ENCODE assay signal across 8 cellular contexts in the genomic region with DNA sequence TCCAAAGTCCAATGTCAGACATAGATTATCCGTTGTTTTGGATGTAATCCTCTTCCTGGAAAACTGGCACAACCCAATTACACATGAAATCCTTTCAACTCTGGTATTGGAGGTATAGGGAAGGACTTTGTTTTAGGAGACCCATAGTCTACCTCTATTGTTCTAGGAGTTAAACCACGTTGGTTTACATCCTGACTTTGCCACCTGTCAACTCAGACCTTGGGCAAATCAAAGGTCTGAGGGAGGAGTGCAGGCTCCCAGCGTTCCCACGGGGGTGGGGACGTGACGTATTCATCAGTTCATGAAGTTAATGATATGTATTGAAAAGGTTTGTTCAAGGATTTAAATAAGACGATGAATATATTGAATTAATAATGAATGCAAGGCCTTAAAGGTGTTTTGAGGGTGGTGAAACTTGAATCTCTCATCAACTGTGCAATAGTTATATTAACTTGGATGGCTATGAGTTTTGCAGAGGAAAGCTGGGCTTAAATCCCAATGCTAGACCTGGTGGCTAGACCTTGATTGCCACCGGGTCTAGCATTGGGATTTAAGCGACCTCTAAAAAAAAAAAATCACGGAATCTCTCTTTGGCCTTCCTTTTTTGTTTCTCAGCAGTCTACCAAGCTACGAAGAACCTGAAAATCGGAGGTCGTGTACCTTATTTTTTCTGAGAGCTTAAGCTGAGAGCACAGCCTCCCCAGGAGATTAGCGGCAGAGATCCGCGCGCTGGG. TPM values are rescaled to one million over a fixed set of nuclear protein-coding genes. Genes with fewer than 3 reads are reported as not detected.
DNase-seq lines count a peak whose midpoint lies in the region; ATAC-seq and TF ChIP-seq lines count a peak whose summit lies in the region.

No MANE protein-coding gene starts in this region.

- H3K9me3 ChIP-seq in cardiac muscle cell (ENCODE audit: low read depth) = no peaks in the 10 kb centered on the region
- no peaks in the 10 kb centered on the region for H3K9me3 ChIP-seq in testis

- H3K27ac Mint-ChIP-seq in activated T-helper 1 cell treated with anti-CD3 and anti-CD28 coated beads, Interleukin-12 subunit alpha, Interleukin-12 subunit beta, Interleukin-2, Interleukin-4 antibody, amounts not matched to agents 30 ng/mL and 10 ng/mL and 1 ng/mL, durations not matched to agents 14 hours and 24 hours and 36 hours = no peak overlapping the region

- 19 to 23% methylated on average over 17 of the region's 17 CpGs for WGBS in testis, 2 donors

- H3K4me1 Mint-ChIP-seq in activated T-helper 1 cell treated with anti-CD3 and anti-CD28 coated beads, Interleukin-12 subunit alpha, Interleukin-12 subunit beta, Interleukin-2, Interleukin-4 antibody, amounts not matched to agents 30 ng/mL and 10 ng/mL and 1 ng/mL, durations not matched to agents 14 hours and 24 hours and 36 hours (ENCODE audit: low read depth) = peaks cover 14% of the 10 kb centered on the region

- DNase-seq in cardiac muscle cell (ENCODE audit: low read depth in 1 of 2, low spot score in 1 of 2) = no peak
- DNase-seq in left ventricle myocardium superior = no peak
- DNase-seq in activated T-helper 1 cell treated with anti-CD3 and anti-CD28 coated beads, Interleukin-12 subunit alpha, Interleukin-12 subunit beta, Interleukin-2, Interleukin-4 antibody, amounts not matched to agents 30 ng/mL and 10 ng/mL and 1 ng/mL, durations not matched to agents 14 hours and 24 hours and 36 hours (ENCODE audit: low spot score) = no peak
- no peak for DNase-seq in kidney epithelial cell (ENCODE audit: low read depth)
- no peak for DNase-seq in testis
- DNase-seq in NCI-H1694 treated with DMSO at 0.1 percent for 48 hours (lab: John Stamatoyannopoulos, UW) = no peak
- no peak for DNase-seq in SIG-M5 (lab: John Stamatoyannopoulos, UW)
- DNase-seq in Ammon's horn (ENCODE audit: low spot score) = no peak

- ATAC-seq in left ventricle myocardium superior = no peak

- H3K27me3 Mint-ChIP-seq in activated T-helper 1 cell treated with anti-CD3 and anti-CD28 coated beads, Interleukin-12 subunit alpha, Interleukin-12 subunit beta, Interleukin-2, Interleukin-4 antibody, amounts not matched to agents 30 ng/mL and 10 ng/mL and 1 ng/mL, durations not matched to agents 14 hours and 24 hours and 36 hours (ENCODE audit: insufficient read depth) = peaks cover 3% of the 10 kb centered on the region

- TF ChIP-seq CTCF in cardiac muscle cell (IDR thresholded peaks at IDR 0.05; ENCODE audit: low read depth, low read length) (no peak), kidney epithelial cell (IDR thresholded peaks at IDR 0.05; ENCODE audit: insufficient read depth, low read length, poor library complexity, severe bottlenecking) (no peak), testis (IDR thresholded peaks at IDR 0.05) (no peak)

- TF ChIP-seq POLR2A in testis (IDR thresholded peaks at IDR 0.05) = no peak

- H3K36me3 Mint-ChIP-seq in activated T-helper 1 cell treated with anti-CD3 and anti-CD28 coated beads, Interleukin-12 subunit alpha, Interleukin-12 subunit beta, Interleukin-2, Interleukin-4 antibody, amounts not matched to agents 30 ng/mL and 10 ng/mL and 1 ng/mL, durations not matched to agents 14 hours and 24 hours and 36 hours (ENCODE audit: low read depth) = no peaks in the 10 kb centered on the region

- no peaks in the 10 kb centered on the region for H3K9me3 Mint-ChIP-seq in activated T-helper 1 cell treated with anti-CD3 and anti-CD28 coated beads, Interleukin-12 subunit alpha, Interleukin-12 subunit beta, Interleukin-2, Interleukin-4 antibody, amounts not matched to agents 30 ng/mL and 10 ng/mL and 1 ng/mL, durations not matched to agents 14 hours and 24 hours and 36 hours

- H3K4me3 Mint-ChIP-seq in activated T-helper 1 cell treated with anti-CD3 and anti-CD28 coated beads, Interleukin-12 subunit alpha, Interleukin-12 subunit beta, Interleukin-2, Interleukin-4 antibody, amounts not matched to agents 30 ng/mL and 10 ng/mL and 1 ng/mL, durations not matched to agents 14 hours and 24 hours and 36 hours = peak overlapping the region; percentile 97

- H3K4me1 ChIP-seq in cardiac muscle cell (ENCODE audit: low read depth) (no peaks in the 10 kb centered on the region), testis (peaks cover 7% of the 10 kb centered on the region)

- H3K27ac ChIP-seq in cardiac muscle cell (peak overlapping the region; percentile 97), testis (peak overlapping the region; percentile 95 to 97)

- intact Hi-C loops in left ventricle myocardium superior (cut with micrococcal nuclease) (no loop called here), testis (cut with DNase I; ENCODE audit: low total_unique reads) (no loop called here)
- intact Hi-C loops in activated T-helper 1 cell treated with anti-CD3 and anti-CD28 coated beads, Interleukin-12 subunit alpha, Interleukin-12 subunit beta, Interleukin-2, Interleukin-4 antibody, amounts not matched to agents 30 ng/mL and 10 ng/mL and 1 ng/mL, durations not matched to agents 14 hours and 24 hours and 36 hours (cut with micrococcal nuclease) = loop anchor here (2.0 to 10.0 kb wide), 4 partner anchors 85 to 281 kb away; partner anchors contain the start of genes EVI2B and TEFM

- H3K27me3 ChIP-seq in cardiac muscle cell = no peaks in the 10 kb centered on the region
- no peaks in the 10 kb centered on the region for H3K27me3 ChIP-seq in kidney epithelial cell (ENCODE audit: control insufficient read depth, insufficient read depth, low read length)
- H3K27me3 ChIP-seq in testis = no peaks in the 10 kb centered on the region

- no peaks in the 10 kb centered on the region for H3K36me3 ChIP-seq in cardiac muscle cell
- no peaks in the 10 kb centered on the region for H3K36me3 ChIP-seq in kidney epithelial cell (ENCODE audit: control insufficient read depth, insufficient read depth, low read length)
- no peaks in the 10 kb centered on the region for H3K36me3 ChIP-seq in testis (ENCODE audit: low read depth, missing control alignments)

- H3K4me3 ChIP-seq in cardiac muscle cell (peak overlapping the region; percentile 98), kidney epithelial cell (ENCODE audit: low read depth, low read length) (peak overlapping the region; percentile 94), testis (peak overlapping the region; percentile 99)

RNA-seq across cellular contexts. Expression of gene NF1, which starts 0.7 kb away (rescaled TPM):
- total RNA-seq in cardiac muscle cell = 17.5 and 32.9 TPM in 2 replicates
- polyA plus RNA-seq in cardiac muscle cell = 17.7 and 20.2 TPM in 2 replicates
- total RNA-seq in left ventricle myocardium superior = 37.8 TPM
- total RNA-seq in activated T-helper 1 cell treated with anti-CD3 and anti-CD28 coated beads, Interleukin-12 subunit alpha, Interleukin-12 subunit beta, Interleukin-2, Interleukin-4 antibody, amounts not matched to agents 30 ng/mL and 10 ng/mL and 1 ng/mL, durations not matched to agents 14 hours and 24 hours and 36 hours = 30.0 and 31.5 TPM in 2 replicates
- total RNA-seq in kidney epithelial cell = 39.0 and 49.6 TPM in 2 replicates
- total RNA-seq in testis = 10 to 100 TPM; 97.6 to 99.0 TPM
- polyA plus RNA-seq in testis (ENCODE audit: insufficient read depth, low read depth, low replicate concordance) = 60.6 TPM
